ENCODE assay signal across 12 cellular contexts in the genomic region with DNA sequence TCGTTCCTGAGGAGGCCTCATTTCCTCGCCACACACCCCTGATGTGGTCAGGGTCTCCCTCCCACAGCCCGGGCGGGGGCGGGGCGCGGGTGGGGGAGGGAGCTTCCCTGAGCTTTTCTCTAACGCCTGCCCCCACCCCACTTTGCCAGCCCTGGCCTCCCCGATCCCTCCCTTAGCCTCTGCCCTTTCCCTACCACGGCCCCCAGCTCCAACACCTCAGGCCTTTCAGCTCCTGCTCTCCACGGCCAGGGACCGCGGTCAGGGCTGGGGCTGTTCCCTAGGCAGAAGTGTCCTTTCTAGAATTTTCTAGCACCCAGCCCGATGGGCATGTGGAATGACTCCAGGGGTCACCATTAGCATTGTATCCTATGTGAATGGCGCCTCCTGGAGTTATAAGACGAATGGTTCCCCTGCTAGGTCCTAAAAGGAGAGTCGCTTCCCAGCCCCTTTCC.
DNase-seq lines count a peak whose midpoint lies in the region; ATAC-seq, FAIRE-seq and TF ChIP-seq lines count a peak whose summit lies in the region.
"Had no signal": no experiment of that assay in that cellular context is flagged by ENCODE, and none has a peak within 500 bp of the region (broad histone marks: within the 10 kb centered on the region; RNA-seq: fewer than 3 reads in every experiment).

No MANE protein-coding gene starts in this region.

- H3K4me1 ChIP-seq in uterus, result no peaks in the 10 kb centered on the region

- H3K4me3 ChIP-seq in fibroblast of villous mesenchyme (ENCODE audit: low read depth, low read length) (no peak overlapping the region), uterus (no peak overlapping the region)
- H3K4me3 ChIP-seq: skin epidermis had no signal

- no peaks in the 10 kb centered on the region for H3K9me3 ChIP-seq in uterus

- TF ChIP-seq POLR2A in uterus (IDR thresholded peaks at IDR 0.05), result no peak

- in situ Hi-C loops in ACHN (cut with HindIII; ENCODE audit: low pct_ligation_motif_present, low pct_unique_long_range_greater_than_20kb, low sequenced_read_pairs), result no loop called here

- H3K27me3 ChIP-seq in uterus, result no peaks in the 10 kb centered on the region

- no peak overlapping the region for H3K27ac Mint-ChIP-seq in activated T-cell treated with anti-CD3 and anti-CD28 coated beads, Interleukin-2, amount 50 U/mL, for 72 hours
- H3K27ac Mint-ChIP-seq: B cell had no signal

- FAIRE-seq in urothelium cell line (lab: Jason Lieb, UNC), result no peak
- FAIRE-seq: TTC549 had no signal

- DNase-seq in activated T-cell treated with anti-CD3 and anti-CD28 coated beads, Interleukin-2, amount 50 U/mL, for 72 hours, result no peak
- DNase-seq in activated T-cell treated with anti-CD3 and anti-CD28 coated beads for 4 hours (no peak), fibroblast of villous mesenchyme (ENCODE audit: low read depth) (peak; percentile 17), uterus (peak in 1 of 2 donors; percentile 24), ACHN (no peak), A172 (ENCODE audit: low spot score) (no peak), urothelium cell line (ENCODE audit: low spot score) (no peak)
- DNase-seq: NCI-H774 had no signal

- H3K36me3 Mint-ChIP-seq in activated T-cell treated with anti-CD3 and anti-CD28 coated beads, Interleukin-2, amount 50 U/mL, for 72 hours (ENCODE audit: insufficient read depth in 2 of 2), result no peaks in the 10 kb centered on the region

- intact Hi-C loops in uterus (cut with DNase I; ENCODE audit: low total_unique reads), result no loop called here

- peak overlapping the region; percentile 52 to 58 for H3K4me3 Mint-ChIP-seq in activated T-cell treated with anti-CD3 and anti-CD28 coated beads, Interleukin-2, amount 50 U/mL, for 72 hours

- H3K27me3 Mint-ChIP-seq in activated T-cell treated with anti-CD3 and anti-CD28 coated beads, Interleukin-2, amount 50 U/mL, for 72 hours (ENCODE audit: low read depth), result peaks cover 36% of the 10 kb centered on the region
- H3K27me3 Mint-ChIP-seq: B cell had no signal

- TF ChIP-seq CTCF in fibroblast of villous mesenchyme (IDR thresholded peaks at IDR 0.05; ENCODE audit: insufficient read depth, low read depth, low read length), result peak; percentile 35
- TF ChIP-seq CTCF in uterus (IDR thresholded peaks at IDR 0.05), result peak in 1 of 4 experiments; percentile 5

- H3K4me1 Mint-ChIP-seq in activated T-cell treated with anti-CD3 and anti-CD28 coated beads, Interleukin-2, amount 50 U/mL, for 72 hours (ENCODE audit: low read depth), result peaks cover 36% of the 10 kb centered on the region

- no peaks in the 10 kb centered on the region for H3K36me3 ChIP-seq in uterus

- H3K27ac ChIP-seq in uterus, result peak overlapping the region; percentile 59 to 60
- H3K27ac ChIP-seq: skin epidermis had no signal

- no peak for ATAC-seq in activated T-cell treated with anti-CD3 and anti-CD28 coated beads, Interleukin-2, amount 50 U/mL, for 72 hours (replicated peaks in 1 of 2)
- peak; percentile 28; the same call in 2 of the 3 replicates for ATAC-seq in SK-N-SH treated with all-trans-retinoic acid at 6 μM for 48 hours

- H3K9me3 Mint-ChIP-seq in activated T-cell treated with anti-CD3 and anti-CD28 coated beads, Interleukin-2, amount 50 U/mL, for 72 hours, result no peaks in the 10 kb centered on the region

TF ChIP-seq in SK-N-SH treated with all-trans-retinoic acid at 6 μM for 48 hours, 23 proteins besides CTCF, POLR2A, EP300 and RAD21:
- TF ChIP-seq ZFP30 (CRISPR knock-in tag; IDR thresholded peaks at IDR 0.05) (no peak), TOX (CRISPR knock-in tag; IDR thresholded peaks at IDR 0.05; ENCODE audit: borderline replicate concordance) (no peak), OSR1 (CRISPR knock-in tag; IDR thresholded peaks at IDR 0.05) (no peak), ESRRG (CRISPR knock-in tag; IDR thresholded peaks at IDR 0.05) (no peak), BACH2 (CRISPR knock-in tag; IDR thresholded peaks at IDR 0.05; ENCODE audit: borderline replicate concordance) (no peak), CSDC2 (CRISPR knock-in tag; IDR thresholded peaks at IDR 0.05) (no peak), ZFP3 (CRISPR knock-in tag; IDR thresholded peaks at IDR 0.05) (no peak), TCF4 (CRISPR knock-in tag; IDR thresholded peaks at IDR 0.05; ENCODE audit: borderline replicate concordance) (no peak), ZNF70 (CRISPR knock-in tag; IDR thresholded peaks at IDR 0.05) (no peak), ZNF8 (CRISPR knock-in tag; IDR thresholded peaks at IDR 0.05) (no peak), ARNTL (CRISPR knock-in tag; IDR thresholded peaks at IDR 0.05; ENCODE audit: borderline replicate concordance, low read depth) (no peak), SNAI2 (CRISPR knock-in tag; IDR thresholded peaks at IDR 0.05) (no peak), ZNF565 (CRISPR knock-in tag; conservative IDR thresholded peaks at IDR 0.05; ENCODE audit: low read depth) (no peak)
- TF ChIP-seq, protein P1, sequence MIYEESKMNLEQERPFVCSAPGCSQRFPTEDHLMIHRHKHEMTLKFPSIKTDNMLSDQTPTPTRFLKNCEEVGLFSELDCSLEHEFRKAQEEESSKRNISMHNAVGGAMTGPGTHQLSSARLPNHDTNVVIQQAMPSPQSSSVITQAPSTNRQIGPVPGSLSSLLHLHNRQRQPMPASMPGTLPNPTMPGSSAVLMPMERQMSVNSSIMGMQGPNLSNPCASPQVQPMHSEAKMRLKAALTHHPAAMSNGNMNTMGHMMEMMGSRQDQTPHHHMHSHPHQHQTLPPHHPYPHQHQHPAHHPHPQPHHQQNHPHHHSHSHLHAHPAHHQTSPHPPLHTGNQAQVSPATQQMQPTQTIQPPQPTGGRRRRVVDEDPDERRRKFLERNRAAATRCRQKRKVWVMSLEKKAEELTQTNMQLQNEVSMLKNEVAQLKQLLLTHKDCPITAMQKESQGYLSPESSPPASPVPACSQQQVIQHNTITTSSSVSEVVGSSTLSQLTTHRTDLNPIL (CRISPR knock-in tag; IDR thresholded peaks at IDR 0.05; ENCODE audit: low read depth), result no peak
- TF ChIP-seq, protein P2, sequence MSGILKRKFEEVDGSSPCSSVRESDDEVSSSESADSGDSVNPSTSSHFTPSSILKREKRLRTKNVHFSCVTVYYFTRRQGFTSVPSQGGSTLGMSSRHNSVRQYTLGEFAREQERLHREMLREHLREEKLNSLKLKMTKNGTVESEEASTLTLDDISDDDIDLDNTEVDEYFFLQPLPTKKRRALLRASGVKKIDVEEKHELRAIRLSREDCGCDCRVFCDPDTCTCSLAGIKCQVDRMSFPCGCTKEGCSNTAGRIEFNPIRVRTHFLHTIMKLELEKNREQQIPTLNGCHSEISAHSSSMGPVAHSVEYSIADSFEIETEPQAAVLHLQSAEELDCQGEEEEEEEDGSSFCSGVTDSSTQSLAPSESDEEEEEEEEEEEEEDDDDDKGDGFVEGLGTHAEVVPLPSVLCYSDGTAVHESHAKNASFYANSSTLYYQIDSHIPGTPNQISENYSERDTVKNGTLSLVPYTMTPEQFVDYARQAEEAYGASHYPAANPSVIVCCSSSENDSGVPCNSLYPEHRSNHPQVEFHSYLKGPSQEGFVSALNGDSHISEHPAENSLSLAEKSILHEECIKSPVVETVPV (CRISPR knock-in tag; IDR thresholded peaks at IDR 0.05), result no peak
- TF ChIP-seq, protein P3, sequence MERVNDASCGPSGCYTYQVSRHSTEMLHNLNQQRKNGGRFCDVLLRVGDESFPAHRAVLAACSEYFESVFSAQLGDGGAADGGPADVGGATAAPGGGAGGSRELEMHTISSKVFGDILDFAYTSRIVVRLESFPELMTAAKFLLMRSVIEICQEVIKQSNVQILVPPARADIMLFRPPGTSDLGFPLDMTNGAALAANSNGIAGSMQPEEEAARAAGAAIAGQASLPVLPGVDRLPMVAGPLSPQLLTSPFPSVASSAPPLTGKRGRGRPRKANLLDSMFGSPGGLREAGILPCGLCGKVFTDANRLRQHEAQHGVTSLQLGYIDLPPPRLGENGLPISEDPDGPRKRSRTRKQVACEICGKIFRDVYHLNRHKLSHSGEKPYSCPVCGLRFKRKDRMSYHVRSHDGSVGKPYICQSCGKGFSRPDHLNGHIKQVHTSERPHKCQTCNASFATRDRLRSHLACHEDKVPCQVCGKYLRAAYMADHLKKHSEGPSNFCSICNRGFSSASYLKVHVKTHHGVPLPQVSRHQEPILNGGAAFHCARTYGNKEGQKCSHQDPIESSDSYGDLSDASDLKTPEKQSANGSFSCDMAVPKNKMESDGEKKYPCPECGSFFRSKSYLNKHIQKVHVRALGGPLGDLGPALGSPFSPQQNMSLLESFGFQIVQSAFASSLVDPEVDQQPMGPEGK (CRISPR knock-in tag; IDR thresholded peaks at IDR 0.05; ENCODE audit: borderline replicate concordance), result no peak
